Comparison of ENCODE assay signal across 22 cellular contexts in genomic region chr13:22111152-22111783, GRCh38.
DNase-seq lines count a peak whose midpoint lies in the region; ATAC-seq and TF ChIP-seq lines count a peak whose summit lies in the region.
"Had no signal": no experiment of that assay in that cellular context is flagged by ENCODE, and none has a peak within 500 bp of the region (broad histone marks: within the 10 kb centered on the region; RNA-seq: fewer than 3 reads in every experiment).

No MANE protein-coding gene starts in this region.

- no peak overlapping the region for H3K4ac ChIP-seq in mesendoderm (ENCODE audit: low read depth, low read length)

- no peak overlapping the region for H3K23ac ChIP-seq in mesendoderm (ENCODE audit: low read length)

- H3K36me3 Mint-ChIP-seq in T-helper 2 cell treated with Interferon-gamma antibody and Interleukin-4, amounts not matched to agents 5 μg/mL and 100 μg/mL, for 36 hours (ENCODE audit: low read depth) = peaks cover 7% of the 10 kb centered on the region

- no peak overlapping the region for H4K5ac ChIP-seq in mesendoderm (ENCODE audit: low read length)

- peaks cover 40 to 66% (median 48%) of the 10 kb centered on the region in 10 experiments for H3K4me1 ChIP-seq in BLaER1 treated with 17β-estradiol and CSF1 and Interleukin-3, amounts not matched to agents 10 nM and 100 nM
- H3K4me1 ChIP-seq in mesendoderm (ENCODE audit: control insufficient read depth, low read depth, low read length) = peaks cover 2% of the 10 kb centered on the region
- H3K4me1 ChIP-seq in heart right ventricle = peaks cover 0 to 24% (median 0%) of the 10 kb centered on the region in 9 donors
- no peaks in the 10 kb centered on the region for H3K4me1 ChIP-seq in mammary epithelial cell (ENCODE audit: insufficient read depth, low read length)

- CTCF ChIA-PET in mammary epithelial cell (lab: Charles Lee; ENCODE audit: low non-redundant PET) = no interaction called here

- DNase-seq in GM12865 (ENCODE audit: low read depth) (peak; percentile 59), mesendoderm (peak; percentile 41), heart right ventricle (no peak), mammary epithelial cell (no peak), 8988T (no peak), NCI-H774 (lab: John Stamatoyannopoulos, UW) (no peak)
- DNase-seq in T-helper 2 cell treated with Interferon-gamma antibody and Interleukin-4, amounts not matched to agents 5 μg/mL and 100 μg/mL, for 36 hours (ENCODE audit: low spot score) = no peak
- DNase-seq: Calu3; CD4-positive, alpha-beta memory T cell; GF-D8; H9; NCI-H1417; NCI-H187; NCI-H2107; NCI-H510A; NCI-H82; RPMI8226; SIG-M5 had no signal

- no peaks in the 10 kb centered on the region for H3K27me3 ChIP-seq in BLaER1 treated with 17β-estradiol and CSF1 and Interleukin-3, amounts not matched to agents 10 nM and 100 nM
- H3K27me3 ChIP-seq in mesendoderm (ENCODE audit: insufficient read depth, low read length, poor library complexity) = no peaks in the 10 kb centered on the region
- peaks cover 0 to 7% (median 0%) of the 10 kb centered on the region in 7 donors for H3K27me3 ChIP-seq in heart right ventricle
- no peaks in the 10 kb centered on the region for H3K27me3 ChIP-seq in mammary epithelial cell (ENCODE audit: insufficient read depth, low read length)

- H3K79me2 ChIP-seq in mesendoderm (ENCODE audit: control insufficient read depth, insufficient read depth, low read length) (no peaks in the 10 kb centered on the region), mammary epithelial cell (ENCODE audit: insufficient read depth, low read length) (no peaks in the 10 kb centered on the region)

- H2BK15ac ChIP-seq in mesendoderm (replicated peaks; ENCODE audit: low read depth) = no peak overlapping the region

- no peak overlapping the region for H2AK5ac ChIP-seq in mesendoderm (ENCODE audit: low read length)

- peak overlapping the region; percentile 42 for H3K27ac Mint-ChIP-seq in T-helper 2 cell treated with Interferon-gamma antibody and Interleukin-4, amounts not matched to agents 5 μg/mL and 100 μg/mL, for 36 hours
- H3K27ac Mint-ChIP-seq: B cell, H9 had no signal

- H3K79me1 ChIP-seq in mesendoderm (ENCODE audit: low read length) = no peaks in the 10 kb centered on the region

- H2AFZ ChIP-seq in mammary epithelial cell (ENCODE audit: low read depth, low read length) = no peak overlapping the region

- no peaks in the 10 kb centered on the region for H4K20me1 ChIP-seq in BLaER1 treated with 17β-estradiol and CSF1 and Interleukin-3, amounts not matched to agents 10 nM and 100 nM
- no peaks in the 10 kb centered on the region for H4K20me1 ChIP-seq in mammary epithelial cell (ENCODE audit: insufficient read depth, low read length)

- no peak overlapping the region for H3K18ac ChIP-seq in mesendoderm (ENCODE audit: low read length)

- no peak overlapping the region for H3K9ac ChIP-seq in BLaER1 treated with 17β-estradiol and CSF1 and Interleukin-3, amounts not matched to agents 10 nM and 100 nM
- H3K9ac ChIP-seq in mesendoderm (ENCODE audit: low read length) = no peak overlapping the region
- H3K9ac ChIP-seq in mammary epithelial cell (ENCODE audit: insufficient read depth, low read length) = no peak overlapping the region
- H3K9ac ChIP-seq: KMS-11 had no signal

- H2BK5ac ChIP-seq in mesendoderm (ENCODE audit: low read length) = no peak overlapping the region

- peaks cover 65% of the 10 kb centered on the region for H3K4me1 Mint-ChIP-seq in T-helper 2 cell treated with Interferon-gamma antibody and Interleukin-4, amounts not matched to agents 5 μg/mL and 100 μg/mL, for 36 hours (ENCODE audit: low read depth)

- dilution Hi-C loops in mammary epithelial cell (cut with HindIII; ENCODE audit: low sequenced_read_pairs) = loop anchor here (5.0 kb wide), 1 partner anchor 36 kb away; no protein-coding TSS in a partner anchor

- ATAC-seq in heart right ventricle = no peak
- ATAC-seq: SK-N-SH treated with all-trans-retinoic acid at 6 μM for 48 hours had no signal

- H3K27ac ChIP-seq in BLaER1 treated with 17β-estradiol and CSF1 and Interleukin-3, amounts not matched to agents 10 nM and 100 nM = peak overlapping the region in 9 of 11 experiments; percentile 5 to 65 (median 35); a peak in 12 of 22 replicates
- H3K27ac ChIP-seq in mesendoderm (ENCODE audit: low read depth, low read length) (no peak overlapping the region), heart right ventricle (no peak overlapping the region), mammary epithelial cell (ENCODE audit: insufficient read depth, low read depth, low read length) (no peak overlapping the region)
- H3K27ac ChIP-seq: KMS-11 had no signal

- peaks cover 0 to 6% (median 2%) of the 10 kb centered on the region in 11 experiments; a peak in 4 of 22 replicates for H3K36me3 ChIP-seq in BLaER1 treated with 17β-estradiol and CSF1 and Interleukin-3, amounts not matched to agents 10 nM and 100 nM
- H3K36me3 ChIP-seq in mesendoderm (ENCODE audit: control insufficient read depth, insufficient read depth, low read length) = no peaks in the 10 kb centered on the region
- no peaks in the 10 kb centered on the region for H3K36me3 ChIP-seq in heart right ventricle
- H3K36me3 ChIP-seq in mammary epithelial cell (ENCODE audit: insufficient read depth, low read length) = no peaks in the 10 kb centered on the region

- peaks cover 29% of the 10 kb centered on the region for H3K9me3 Mint-ChIP-seq in T-helper 2 cell treated with Interferon-gamma antibody and Interleukin-4, amounts not matched to agents 5 μg/mL and 100 μg/mL, for 36 hours

- TF ChIP-seq CTCF in GM12865 (IDR thresholded peaks at IDR 0.05; ENCODE audit: insufficient read depth, low read depth, low read length, missing control alignments) = no peak
- TF ChIP-seq CTCF in heart right ventricle (IDR thresholded peaks at IDR 0.05) = no peak
- TF ChIP-seq CTCF in mammary epithelial cell (conservative IDR thresholded peaks at IDR 0.05 in 1 of 2, IDR thresholded peaks at IDR 0.05 in 1 of 2; ENCODE audit: extremely low read depth in 1 of 2, insufficient read depth in 1 of 2, low read depth in 1 of 2, low read length in 2 of 2) = no peak

- no peak overlapping the region for H2BK120ac ChIP-seq in mesendoderm (ENCODE audit: low read depth, low read length)

- intact Hi-C loops in heart right ventricle (cut with DNase I) (no loop called here), mammary epithelial cell (cut with micrococcal nuclease) (no loop called here)

- H3K9me3 ChIP-seq in BLaER1 treated with 17β-estradiol and CSF1 and Interleukin-3, amounts not matched to agents 10 nM and 100 nM (replicated peaks in 1 of 11) = peaks cover 9 to 54% (median 34%) of the 10 kb centered on the region in 11 experiments
- H3K9me3 ChIP-seq in heart right ventricle = no peaks in the 10 kb centered on the region
- peaks cover 46% of the 10 kb centered on the region for H3K9me3 ChIP-seq in mammary epithelial cell (replicated peaks; ENCODE audit: insufficient read depth, low read length)

- H4K8ac ChIP-seq in mesendoderm (ENCODE audit: low read depth, low read length) = no peak overlapping the region

- H3K56ac ChIP-seq in mesendoderm (ENCODE audit: low read length) = no peak overlapping the region

- H3K4me3 ChIP-seq in BLaER1 treated with 17β-estradiol and CSF1 and Interleukin-3, amounts not matched to agents 10 nM and 100 nM = no peak overlapping the region
- H3K4me3 ChIP-seq in GM12865 (ENCODE audit: low read depth, low read length) (no peak overlapping the region), mesendoderm (ENCODE audit: low read length) (no peak overlapping the region), heart right ventricle (no peak overlapping the region), mammary epithelial cell (replicated peaks in 1 of 3; ENCODE audit: insufficient read depth in 1 of 3, low read depth in 2 of 3, low read length in 3 of 3) (no peak overlapping the region)

- in situ Hi-C loops in mammary epithelial cell (cut with MboI; ENCODE audit: low sequenced_read_pairs in 2 of 2) = loop anchor here in 1 of 2 donors (25.0 kb wide), 1 partner anchor 101 kb away; no protein-coding TSS in a partner anchor

- H3K27me3 Mint-ChIP-seq in T-helper 2 cell treated with Interferon-gamma antibody and Interleukin-4, amounts not matched to agents 5 μg/mL and 100 μg/mL, for 36 hours (ENCODE audit: low read depth) = no peaks in the 10 kb centered on the region
- H3K27me3 Mint-ChIP-seq: B cell; CD4-positive, alpha-beta memory T cell had no signal

- H3K4me3 Mint-ChIP-seq in T-helper 2 cell treated with Interferon-gamma antibody and Interleukin-4, amounts not matched to agents 5 μg/mL and 100 μg/mL, for 36 hours = no peak overlapping the region
- H3K4me3 Mint-ChIP-seq: B cell, H9 had no signal

- BruUV-seq in mammary epithelial cell (replicated peaks; lab: Mats Ljungman, UMichigan) = no TSS peak

- peak overlapping the region in 8 of 11 experiments; percentile 1 to 25 (median 18); a peak in 8 of 22 replicates for H3K4me2 ChIP-seq in BLaER1 treated with 17β-estradiol and CSF1 and Interleukin-3, amounts not matched to agents 10 nM and 100 nM
- no peak overlapping the region for H3K4me2 ChIP-seq in mesendoderm (ENCODE audit: low read length)
- H3K4me2 ChIP-seq in mammary epithelial cell (ENCODE audit: insufficient read depth, low read depth, low read length) = no peak overlapping the region
- H3K4me2 ChIP-seq: KMS-11 had no signal

- no CpG with 5 or more reads among the region's 8 CpGs for WGBS in mesendoderm (ENCODE audit: extremely low coverage, insufficient coverage, low lambda C conversion rate)
- 66 to 71% methylated on average over 8 of the region's 8 CpGs for WGBS in heart right ventricle, 2 donors
- 74% methylated on average over 8 of the region's 8 CpGs for WGBS in mammary epithelial cell (ENCODE audit: low coverage, missing lambda C conversion rate)

Comparison
In these comparisons a context has a peak if more than half of its experiments do, and no peak if none do; other contexts are left out.
1. H3K27ac ChIP-seq: peak in BLaER1 treated with 17β-estradiol and CSF1 and Interleukin-3, amounts not matched to agents 10 nM and 100 nM (9 of 11); none in mesendoderm (single experiment), heart right ventricle (0 of 10) and mammary epithelial cell (single experiment).
2. H3K4me2 ChIP-seq: peak in BLaER1 treated with 17β-estradiol and CSF1 and Interleukin-3, amounts not matched to agents 10 nM and 100 nM (8 of 11); none in mesendoderm (single experiment) and mammary epithelial cell (single experiment).
3. DNase-seq: peak in GM12865 (single experiment) and mesendoderm (single experiment); none in T-helper 2 cell treated with Interferon-gamma antibody and Interleukin-4, amounts not matched to agents 5 μg/mL and 100 μg/mL, for 36 hours (single experiment), heart right ventricle (0 of 2), mammary epithelial cell (single experiment), 8988T (single experiment) and NCI-H774 (single experiment).